6 cellular contexts compared by ENCODE assay signal in genomic region chr12:123671876-123672275, GRCh38. TPM values are rescaled to one million over a fixed set of nuclear protein-coding genes. Genes with fewer than 3 reads are reported as not detected.
DNase-seq lines count a peak whose midpoint lies in the region; ATAC-seq and TF ChIP-seq lines count a peak whose summit lies in the region.

No MANE protein-coding gene starts in this region.

- no peak for ATAC-seq in GM18498 (IDR thresholded peaks at IDR 0.05; ENCODE audit: unreplicated experiment)

- H3K4me3 ChIP-seq in LNCaP clone FGC (ENCODE audit: low read depth, low read length) (peak overlapping the region; percentile 97), colonic mucosa (peak overlapping the region; percentile 92)

- H3K9me3 ChIP-seq in colonic mucosa: no peaks in the 10 kb centered on the region

- no peaks in the 10 kb centered on the region for H3K27me3 ChIP-seq in colonic mucosa

- H3K36me3 ChIP-seq in colonic mucosa: no peaks in the 10 kb centered on the region

- H3K9ac ChIP-seq in colonic mucosa (ENCODE audit: low read depth in 2 of 2, low read length in 2 of 2): peak overlapping the region in 1 of 2 donors; percentile 79

- no peak for DNase-seq in LNCaP clone FGC (ENCODE audit: low read depth)
- DNase-seq in colonic mucosa: no peak
- DNase-seq in renal cortical epithelial cell (ENCODE audit: low read depth): peak; percentile 58
- DNase-seq in iPS-NIHi11 (ENCODE audit: low spot score): no peak
- DNase-seq in NCI-H2081 (lab: John Stamatoyannopoulos, UW): no peak

- H3K27ac ChIP-seq in colonic mucosa: no peak overlapping the region

- TF ChIP-seq CTCF in LNCaP clone FGC (IDR thresholded peaks at IDR 0.05; ENCODE audit: control insufficient read depth, extremely low read depth, insufficient read depth): no peak
- TF ChIP-seq CTCF in colonic mucosa (IDR thresholded peaks at IDR 0.05): no peak

- no peaks in the 10 kb centered on the region for H3K4me1 ChIP-seq in colonic mucosa

- intact Hi-C loops in colonic mucosa (cut with DNase I): no loop called here

RNA-seq across cellular contexts. Expression of gene TCTN2, which starts 1.0 kb away (rescaled TPM):
- 1 to 10 TPM; 6.1 to 7.3 TPM for total RNA-seq in colonic mucosa
- total RNA-seq in renal cortical epithelial cell: 9.0 and 22.7 TPM in 2 replicates

RNA-seq across cellular contexts. Expression of gene GTF2H3, which starts 38.2 kb away (rescaled TPM):
- total RNA-seq in colonic mucosa: 10 to 100 TPM; 22.1 to 27.3 TPM
- 32.4 and 96.4 TPM in 2 replicates for total RNA-seq in renal cortical epithelial cell

RNA-seq across cellular contexts. Expression of gene EIF2B1, which starts 38.4 kb away (rescaled TPM):
- total RNA-seq in colonic mucosa: 10 to 100 TPM; 37.3 to 55.4 TPM
- 74.8 and 80.6 TPM in 2 replicates for total RNA-seq in renal cortical epithelial cell

RNA-seq across cellular contexts. Expression of gene ATP6V0A2, which starts 40.3 kb away (rescaled TPM):
- 10 to 100 TPM; 26.1 to 36.5 TPM for total RNA-seq in colonic mucosa
- total RNA-seq in renal cortical epithelial cell: 19.0 and 22.1 TPM in 2 replicates
